27 cellular contexts compared by ENCODE assay signal in genomic region chr11:101745756-101746155, GRCh38.
"Had no signal": no experiment of that assay in that cellular context is flagged by ENCODE, and none has a peak within 500 bp of the region (broad histone marks: within the 10 kb centered on the region; RNA-seq: fewer than 3 reads in every experiment).

No MANE protein-coding gene starts in this region.

- H3K27ac Mint-ChIP-seq: immature natural killer cell; naive thymus-derived CD8-positive, alpha-beta T cell; progenitor cell of endocrine pancreas; stimulated activated naive B cell treated with anti-CD40 and anti-IgM and Interleukin-4, amounts not matched to agents 10 μg/mL and 1 μg/mL and 100 μg/mL, for 72 hours had no signal

- H3K9me3 Mint-ChIP-seq: nephron; neural crest cell; stimulated activated naive B cell treated with anti-CD40 and anti-IgM and Interleukin-4, amounts not matched to agents 10 μg/mL and 1 μg/mL and 100 μg/mL, for 72 hours had no signal

- H3K4me3 ChIP-seq: left lung, lower lobe of right lung, ovary, right atrium auricular region, right lobe of liver, smooth muscle cell, stomach, testis, thyroid gland, transverse colon, upper lobe of left lung had no signal

- H3K36me3 Mint-ChIP-seq: immature natural killer cell; naive thymus-derived CD8-positive, alpha-beta T cell; stimulated activated naive B cell treated with anti-CD40 and anti-IgM and Interleukin-4, amounts not matched to agents 10 μg/mL and 1 μg/mL and 100 μg/mL, for 72 hours had no signal

- H3K4me3 Mint-ChIP-seq: immature natural killer cell; naive thymus-derived CD8-positive, alpha-beta T cell; nephron; neural crest cell; stimulated activated naive B cell treated with anti-CD40 and anti-IgM and Interleukin-4, amounts not matched to agents 10 μg/mL and 1 μg/mL and 100 μg/mL, for 72 hours had no signal

- DNase-seq: hypothalamus; immature natural killer cell; kidney; left colon; left lung; lower lobe of right lung; mammary epithelial cell; mesenchymal stem cell; naive thymus-derived CD8-positive, alpha-beta T cell; nucleus accumbens; ovary; right lobe of liver; stimulated activated CD4-positive, alpha-beta T cell treated with anti-CD3 and anti-CD28 coated beads, Interleukin-1b, Interleukin-23, amount 100 ng/mL, for 48 hours; stimulated activated CD4-positive, alpha-beta T cell treated with anti-CD3 and anti-CD28 coated beads, Interleukin-2, amount 100 ng/mL, for 48 hours; stimulated activated CD4-positive, alpha-beta T cell treated with anti-CD3 and anti-CD28 coated beads, Interleukin-4, amount 100 ng/mL, for 4 hours; stimulated activated naive B cell treated with anti-CD40 and anti-IgM and Interleukin-4, amounts not matched to agents 10 μg/mL and 1 μg/mL and 100 μg/mL, for 72 hours; stimulated activated naive CD8-positive, alpha-beta T cell treated with anti-CD3 and anti-CD28 coated beads, Interleukin-15, Interleukin-2, amounts not matched to agents 100 U/mL and 50 U/mL, for 24 hours; stomach; testis; thyroid gland; transverse colon; upper lobe of left lung had no signal

- H3K4me1 ChIP-seq: left lung, right atrium auricular region, right lobe of liver, testis, thyroid gland, upper lobe of left lung had no signal

- H3K27me3 Mint-ChIP-seq: naive thymus-derived CD8-positive, alpha-beta T cell; stimulated activated naive B cell treated with anti-CD40 and anti-IgM and Interleukin-4, amounts not matched to agents 10 μg/mL and 1 μg/mL and 100 μg/mL, for 72 hours had no signal

- H3K4me1 Mint-ChIP-seq: immature natural killer cell; naive thymus-derived CD8-positive, alpha-beta T cell; stimulated activated naive B cell treated with anti-CD40 and anti-IgM and Interleukin-4, amounts not matched to agents 10 μg/mL and 1 μg/mL and 100 μg/mL, for 72 hours had no signal

- H3K27me3 ChIP-seq: left lung, ovary, right atrium auricular region, right lobe of liver, stomach, testis, thyroid gland, transverse colon, upper lobe of left lung had no signal

- H3K9me3 ChIP-seq: left lung, lower lobe of right lung, ovary, right atrium auricular region, right lobe of liver, stomach, testis, thyroid gland, transverse colon, upper lobe of left lung had no signal

- H3K27ac ChIP-seq: left lung, lower lobe of right lung, ovary, right atrium auricular region, right lobe of liver, stomach, testis, thyroid gland, transverse colon, upper lobe of left lung had no signal

- H3K36me3 ChIP-seq: left lung, lower lobe of right lung, ovary, right atrium auricular region, right lobe of liver, stomach, thyroid gland, transverse colon, upper lobe of left lung had no signal

- H3K4me2 ChIP-seq: smooth muscle cell had no signal

- ATAC-seq: left colon; left lung; naive thymus-derived CD8-positive, alpha-beta T cell; right lobe of liver; stimulated activated naive B cell treated with anti-CD40 and anti-IgM and Interleukin-4, amounts not matched to agents 10 μg/mL and 1 μg/mL and 100 μg/mL, for 72 hours; stimulated activated naive CD8-positive, alpha-beta T cell treated with anti-CD3 and anti-CD28 coated beads, Interleukin-15, Interleukin-2, amounts not matched to agents 100 U/mL and 50 U/mL, for 24 hours had no signal
